Comparison of ENCODE assay signal across 23 cellular contexts in the genomic region with DNA sequence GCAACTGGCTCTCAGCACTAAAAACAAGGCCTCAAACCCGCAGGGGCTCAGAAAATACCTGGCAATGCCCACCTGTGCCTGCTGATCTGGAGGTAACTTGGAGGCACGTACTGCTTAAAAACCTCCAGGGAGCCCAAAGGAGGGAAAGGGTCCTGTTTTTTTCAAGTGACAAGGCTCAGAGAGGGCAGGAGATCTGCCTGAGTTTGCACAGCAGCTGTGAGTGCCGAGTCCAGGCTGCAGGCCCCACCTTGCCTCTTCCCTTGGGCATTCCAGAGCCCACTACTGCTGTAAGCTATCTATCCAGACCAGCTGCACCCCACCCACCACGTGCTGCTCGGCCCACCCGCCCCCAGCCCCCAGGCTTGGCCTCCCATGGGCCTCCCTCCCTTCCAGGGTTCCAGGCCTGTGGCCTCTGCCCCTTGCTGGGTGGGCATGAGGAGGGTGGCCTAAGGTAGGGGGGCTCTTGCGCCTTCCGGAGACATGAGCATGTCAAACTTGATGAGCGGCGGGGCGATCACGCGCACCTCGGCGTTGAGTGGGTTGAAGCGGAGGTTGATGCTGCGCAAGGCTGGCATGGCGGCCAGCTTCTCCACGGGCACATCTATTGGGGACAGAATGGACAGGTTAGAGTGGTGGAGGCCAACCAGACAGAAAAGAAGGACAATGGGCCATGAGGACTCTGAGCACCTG. TPM values are rescaled to one million over a fixed set of nuclear protein-coding genes. Genes with fewer than 3 reads are reported as not detected.
"Had no signal": no experiment of that assay in that cellular context is flagged by ENCODE, and none has a peak within 500 bp of the region (broad histone marks: within the 10 kb centered on the region; RNA-seq: fewer than 3 reads in every experiment).

No MANE protein-coding gene starts in this region.

- H3K27ac Mint-ChIP-seq: immature natural killer cell; naive thymus-derived CD4-positive, alpha-beta T cell; nephron progenitor cell; progenitor cell of endocrine pancreas; stimulated activated memory B cell treated with anti-CD40 and anti-IgM and Interleukin-4, amounts not matched to agents 10 μg/mL and 1 μg/mL and 100 μg/mL, for 72 hours; stimulated activated naive CD8-positive, alpha-beta T cell treated with anti-CD3 and anti-CD28 coated beads, Interleukin-15, amount 100 ng/mL, for 72 hours had no signal

- H3K27me3 ChIP-seq: esophagus muscularis mucosa, gastrocnemius medialis, left lung, ovary, testis, tibial nerve had no signal

- ATAC-seq: effector memory CD8-positive, alpha-beta T cell; gastrocnemius medialis; left lung; naive thymus-derived CD4-positive, alpha-beta T cell; right cardiac atrium; stimulated activated memory B cell treated with anti-CD40 and anti-IgM and Interleukin-4, amounts not matched to agents 10 μg/mL and 1 μg/mL and 100 μg/mL, for 72 hours; stimulated activated naive CD8-positive, alpha-beta T cell treated with anti-CD3 and anti-CD28 coated beads, Interleukin-15, amount 100 ng/mL, for 72 hours had no signal

- H3K4me3 ChIP-seq: esophagus muscularis mucosa, gastrocnemius medialis, left lung, lung, ovary, testis, tibial nerve had no signal

- H3K36me3 ChIP-seq: left lung, ovary had no signal

- H3K4me1 Mint-ChIP-seq: central memory CD8-positive, alpha-beta T cell; immature natural killer cell; stimulated activated naive CD8-positive, alpha-beta T cell treated with anti-CD3 and anti-CD28 coated beads, Interleukin-15, amount 100 ng/mL, for 72 hours had no signal

- H3K9me3 ChIP-seq: esophagus muscularis mucosa, gastrocnemius medialis, left lung, ovary, testis, tibial nerve had no signal

- H3K4me3 Mint-ChIP-seq: central memory CD8-positive, alpha-beta T cell; dendritic cell treated with granulocyte-macrophage colony-stimulating factor and Interleukin-4, amounts not matched to agents 40 ng/mL and 50 ng/mL, for 4 days; effector memory CD8-positive, alpha-beta T cell; immature natural killer cell; naive thymus-derived CD4-positive, alpha-beta T cell; nephron progenitor cell; stimulated activated memory B cell treated with anti-CD40 and anti-IgM and Interleukin-4, amounts not matched to agents 10 μg/mL and 1 μg/mL and 100 μg/mL, for 72 hours; stimulated activated naive CD8-positive, alpha-beta T cell treated with anti-CD3 and anti-CD28 coated beads, Interleukin-15, amount 100 ng/mL, for 72 hours had no signal

- FAIRE-seq: keratinocyte had no signal

- H3K27me3 Mint-ChIP-seq: central memory CD8-positive, alpha-beta T cell; effector memory CD8-positive, alpha-beta T cell; naive thymus-derived CD4-positive, alpha-beta T cell; progenitor cell of endocrine pancreas; stimulated activated memory B cell treated with anti-CD40 and anti-IgM and Interleukin-4, amounts not matched to agents 10 μg/mL and 1 μg/mL and 100 μg/mL, for 72 hours; stimulated activated naive CD8-positive, alpha-beta T cell treated with anti-CD3 and anti-CD28 coated beads, Interleukin-15, amount 100 ng/mL, for 72 hours had no signal

- H3K9me3 Mint-ChIP-seq: central memory CD8-positive, alpha-beta T cell; dendritic cell treated with granulocyte-macrophage colony-stimulating factor and Interleukin-4, amounts not matched to agents 40 ng/mL and 50 ng/mL, for 4 days; effector memory CD8-positive, alpha-beta T cell; immature natural killer cell; nephron progenitor cell; stimulated activated naive CD8-positive, alpha-beta T cell treated with anti-CD3 and anti-CD28 coated beads, Interleukin-15, amount 100 ng/mL, for 72 hours had no signal

- DNase-seq: effector memory CD8-positive, alpha-beta T cell; gastrocnemius medialis; immature natural killer cell; left lung; mesendoderm; naive thymus-derived CD4-positive, alpha-beta T cell; nephron progenitor cell; stimulated activated CD4-positive, alpha-beta T cell treated with anti-CD3 and anti-CD28 coated beads, Interleukin-4, amount 100 ng/mL, for 1 hour; stimulated activated naive CD8-positive, alpha-beta T cell treated with anti-CD3 and anti-CD28 coated beads, Interleukin-15, amount 100 ng/mL, for 72 hours; testis had no signal

- H3K36me3 Mint-ChIP-seq: immature natural killer cell; stimulated activated memory B cell treated with anti-CD40 and anti-IgM and Interleukin-4, amounts not matched to agents 10 μg/mL and 1 μg/mL and 100 μg/mL, for 72 hours had no signal

- H3K27ac ChIP-seq: epithelial cell of prostate, testis had no signal

RNA-seq across cellular contexts. Expression of gene NPFFR1, which starts 17.2 kb away (rescaled TPM):
- total RNA-seq: esophagus muscularis mucosa, fibroblast of villous mesenchyme, progenitor cell of endocrine pancreas, subcutaneous adipose tissue had no signal
- polyA plus RNA-seq: immature natural killer cell; keratinocyte; naive thymus-derived CD4-positive, alpha-beta T cell had no signal
